In genomic region chr1:156392427-156392826, GRCh38 we compare ENCODE assay signal across 23 cellular contexts. TPM values are rescaled to one million over a fixed set of nuclear protein-coding genes. Genes with fewer than 3 reads are reported as not detected.
"Had no signal": no experiment of that assay in that cellular context is flagged by ENCODE, and none has a peak within 500 bp of the region (broad histone marks: within the 10 kb centered on the region; RNA-seq: fewer than 3 reads in every experiment).

No MANE protein-coding gene starts in this region.

- H3K4me3 ChIP-seq: body of pancreas, right atrium auricular region, skin epidermis, transverse colon had no signal

- ATAC-seq: body of pancreas, left colon had no signal

- H3K9me3 ChIP-seq: body of pancreas, neutrophil, right atrium auricular region, transverse colon had no signal

- H3K36me3 ChIP-seq: neutrophil, right atrium auricular region, transverse colon had no signal

- H3K4me1 ChIP-seq: transverse colon had no signal

- DNase-seq: activated CD4-positive, CD25-positive, alpha-beta regulatory T cell treated with anti-CD3 and anti-CD28 coated beads, Interleukin-2, amount 50 U/mL, for 72 hours; activated naive CD8-positive, alpha-beta T cell treated with anti-CD3 and anti-CD28 coated beads for 36 hours; amygdala; body of pancreas; cortex of kidney; effector CD4-positive, alpha-beta T cell; foreskin melanocyte; left colon; naive B cell; stimulated activated CD4-positive, alpha-beta T cell treated with anti-CD3 and anti-CD28 coated beads, Interleukin-15, amount 100 ng/mL, for 24 hours; stimulated activated CD4-positive, alpha-beta T cell treated with anti-CD3 and anti-CD28 coated beads, Interleukin-4, amount 100 ng/mL, for 1 hour; stimulated activated naive CD4-positive, alpha-beta T cell; T-helper 1 cell; T1000; transverse colon had no signal

- H3K27ac ChIP-seq: body of pancreas, neutrophil, right atrium auricular region, skin epidermis, transverse colon had no signal

RNA-seq across cellular contexts. Expression of gene RHBG, which starts 23.4 kb away (rescaled TPM):
- total RNA-seq: activated CD8-positive, alpha-beta memory T cell treated with anti-CD3 and anti-CD28 coated beads for 36 hours; activated naive CD8-positive, alpha-beta T cell treated with anti-CD3 and anti-CD28 coated beads for 36 hours; activated T-helper 1 cell treated with anti-CD3 and anti-CD28 coated beads, Interleukin-12 subunit alpha, Interleukin-12 subunit beta, Interleukin-2, Interleukin-4 antibody, amounts not matched to agents 30 ng/mL and 10 ng/mL and 1 ng/mL, durations not matched to agents 14 hours and 24 hours and 36 hours; left colon; lung microvascular endothelial cell; mononuclear cell; right atrium auricular region; subcutaneous adipose tissue; transverse colon had no signal

RNA-seq across cellular contexts. Expression of gene TSACC, which starts 54.1 kb away (rescaled TPM):
- total RNA-seq: activated naive CD8-positive, alpha-beta T cell treated with anti-CD3 and anti-CD28 coated beads for 36 hours; activated T-helper 1 cell treated with anti-CD3 and anti-CD28 coated beads, Interleukin-12 subunit alpha, Interleukin-12 subunit beta, Interleukin-2, Interleukin-4 antibody, amounts not matched to agents 30 ng/mL and 10 ng/mL and 1 ng/mL, durations not matched to agents 14 hours and 24 hours and 36 hours; body of pancreas; left colon; lung microvascular endothelial cell; mononuclear cell; right atrium auricular region; subcutaneous adipose tissue; transverse colon had no signal
